Comparison of ENCODE assay signal across 8 cellular contexts in genomic region chr22:28441720-28442263, GRCh38.
DNase-seq lines count a peak whose midpoint lies in the region; ATAC-seq and TF ChIP-seq lines count a peak whose summit lies in the region.

No MANE protein-coding gene starts in this region.

- H3K4me2 ChIP-seq in PC-9 (peak overlapping the region; percentile 78), fibroblast of lung (ENCODE audit: extremely low read depth, insufficient read depth, low read length) (peak overlapping the region; percentile 93), Karpas-422 (ENCODE audit: low read depth, low read length, poor library complexity, severe bottlenecking) (no peak overlapping the region)

- DNase-seq in CD14-positive monocyte (ENCODE audit: low spot score) (no peak), PC-9 (no peak), fibroblast of lung (ENCODE audit: low read depth in 2 of 2) (peak in 1 of 2 donors; percentile 39), Karpas-422 (no peak), DMS 273 treated with DMSO at 0.1 percent for 48 hours (lab: John Stamatoyannopoulos, UW) (no peak)

- H3F3A ChIP-seq in PC-9 (ENCODE audit: insufficient read depth, low read depth): no peaks in the 10 kb centered on the region

- H3K36me3 Mint-ChIP-seq in CD14-positive monocyte: no peaks in the 10 kb centered on the region

- no peak for ATAC-seq in GM18909 (IDR thresholded peaks at IDR 0.05; ENCODE audit: poor library complexity, unreplicated experiment)
- no peak for ATAC-seq in GM21390 (IDR thresholded peaks at IDR 0.05; ENCODE audit: unreplicated experiment)

- CTCF ChIA-PET in PC-9 (lab: Charles Lee): interaction anchor here (0.7 kb wide), 1 partner anchor 1112 kb away, joined by 6 read pairs; the partner anchor contains the start of gene THOC5

- no peak overlapping the region for H3K27ac ChIP-seq in PC-9
- peak overlapping the region; percentile 66 for H3K27ac ChIP-seq in fibroblast of lung (ENCODE audit: insufficient read depth, low read length)
- H3K27ac ChIP-seq in neutrophil: no peak overlapping the region
- H3K27ac ChIP-seq in Karpas-422 (ENCODE audit: low read length): no peak overlapping the region

- POLR2A ChIA-PET in PC-9 (lab: Charles Lee; ENCODE audit: unreplicated experiment): interaction anchor here (0.6 kb wide), 1 partner anchor 72 kb away, joined by 3 read pairs; no protein-coding TSS in a partner anchor

- peak overlapping the region; percentile 83 to 95 for H3K4me3 Mint-ChIP-seq in CD14-positive monocyte

- H3K79me2 ChIP-seq in PC-9 (ENCODE audit: low read depth) (no peaks in the 10 kb centered on the region), fibroblast of lung (ENCODE audit: control insufficient read depth, insufficient read depth, low read length) (no peaks in the 10 kb centered on the region), Karpas-422 (ENCODE audit: low read length) (no peaks in the 10 kb centered on the region)

- 0 out of 2 replicates have a peak, but pooled peaks cover 4% of the 10 kb centered on the region for H3K4me1 ChIP-seq in PC-9 (replicated peaks; ENCODE audit: insufficient read depth)
- peaks cover 20% of the 10 kb centered on the region for H3K4me1 ChIP-seq in fibroblast of lung (ENCODE audit: control insufficient read depth, extremely low read depth, insufficient read depth, low read length)
- H3K4me1 ChIP-seq in neutrophil (ENCODE audit: control insufficient read depth in 1 of 2, insufficient read depth in 1 of 2, low read depth in 1 of 2, low read length in 1 of 2): peaks cover 22 to 28% of the 10 kb centered on the region in 2 experiments
- H3K4me1 ChIP-seq in Karpas-422 (ENCODE audit: low read length): 0 out of 2 replicates have a peak, but pooled peaks cover 3% of the 10 kb centered on the region

- H2AFZ ChIP-seq in PC-9 (peak overlapping the region; percentile 89), fibroblast of lung (ENCODE audit: low read length) (peak overlapping the region; percentile 67), Karpas-422 (ENCODE audit: low read length) (no peak overlapping the region)

- BruUV-seq in PC-9 (replicated peaks; lab: Mats Ljungman, UMichigan): no TSS peak

- H3K9ac ChIP-seq in fibroblast of lung (ENCODE audit: insufficient read depth, low read length): peak overlapping the region; percentile 53
- H3K9ac ChIP-seq in Karpas-422 (ENCODE audit: low read length): no peak overlapping the region

- H3K4me3 ChIP-seq in PC-9 (peak overlapping the region; percentile 59; the same call in 1 of the 2 replicates), fibroblast of lung (replicated peaks in 1 of 4; ENCODE audit: control extremely low read depth in 1 of 4, insufficient read depth in 1 of 4, low read depth in 3 of 4, low read length in 4 of 4) (peak overlapping the region; percentile 46 to 71 (median 61)), neutrophil (ENCODE audit: low read depth in 1 of 2, low read length in 1 of 2) (peak overlapping the region; percentile 45 to 49), Karpas-422 (ENCODE audit: low read length) (no peak overlapping the region)

- H3K27me3 Mint-ChIP-seq in CD14-positive monocyte (ENCODE audit: low read depth in 3 of 3): peaks cover 0 to 10% (median 5%) of the 10 kb centered on the region in 3 donors

- no peaks in the 10 kb centered on the region for H3K9me2 ChIP-seq in PC-9 (ENCODE audit: insufficient read depth)
- H3K9me2 ChIP-seq in Karpas-422 (replicated peaks; ENCODE audit: insufficient read depth, low read length): no peaks in the 10 kb centered on the region

- TF ChIP-seq CTCF in CD14-positive monocyte (IDR thresholded peaks at IDR 0.05): no peak
- no peak for TF ChIP-seq CTCF in PC-9 (conservative IDR thresholded peaks at IDR 0.05)
- no peak for TF ChIP-seq CTCF in fibroblast of lung (conservative IDR thresholded peaks at IDR 0.05 in 1 of 2, IDR thresholded peaks at IDR 0.05 in 1 of 2; ENCODE audit: low read depth in 1 of 2, low read length in 2 of 2)
- TF ChIP-seq CTCF in neutrophil (IDR thresholded peaks at IDR 0.05): no peak

- H4K20me1 ChIP-seq in PC-9 (ENCODE audit: insufficient read depth) (no peaks in the 10 kb centered on the region), fibroblast of lung (ENCODE audit: control insufficient read depth, extremely low read depth, insufficient read depth, low read length) (peaks cover 1% of the 10 kb centered on the region), Karpas-422 (ENCODE audit: insufficient read depth, low read depth, low read length) (peaks cover 36% of the 10 kb centered on the region)

- H3K27ac Mint-ChIP-seq in CD14-positive monocyte: peak overlapping the region in 3 of 7 donors; percentile 15 to 42 (median 36)

- H3K9me3 Mint-ChIP-seq in CD14-positive monocyte: no peaks in the 10 kb centered on the region

- peaks cover 29% of the 10 kb centered on the region for H3K4me1 Mint-ChIP-seq in CD14-positive monocyte

- H3K36me3 ChIP-seq in PC-9 (ENCODE audit: low read depth) (no peaks in the 10 kb centered on the region), fibroblast of lung (ENCODE audit: control insufficient read depth, insufficient read depth, low read length) (no peaks in the 10 kb centered on the region), neutrophil (no peaks in the 10 kb centered on the region), Karpas-422 (ENCODE audit: insufficient read depth, low read length) (no peaks in the 10 kb centered on the region)

- intact Hi-C loops in CD14-positive monocyte (cut with micrococcal nuclease) (no loop called here), PC-9 (cut with micrococcal nuclease; ENCODE audit: unreplicated experiment) (loop anchor here (2.0 to 10.0 kb wide), 3 partner anchors 143 to 419 kb away; no protein-coding TSS in a partner anchor)

- H3K27me3 ChIP-seq in PC-9 (ENCODE audit: insufficient read depth, low read depth): no peaks in the 10 kb centered on the region
- no peaks in the 10 kb centered on the region for H3K27me3 ChIP-seq in fibroblast of lung (ENCODE audit: control insufficient read depth, insufficient read depth, low read length)
- H3K27me3 ChIP-seq in neutrophil: peaks cover 3% of the 10 kb centered on the region
- H3K27me3 ChIP-seq in Karpas-422 (ENCODE audit: low read length): no peaks in the 10 kb centered on the region

- H3K9me3 ChIP-seq in PC-9 (ENCODE audit: insufficient read depth, low read depth): no peaks in the 10 kb centered on the region
- no peaks in the 10 kb centered on the region for H3K9me3 ChIP-seq in fibroblast of lung (ENCODE audit: control insufficient read depth, insufficient read depth, low read depth, low read length)
- H3K9me3 ChIP-seq in neutrophil: no peaks in the 10 kb centered on the region
- no peaks in the 10 kb centered on the region for H3K9me3 ChIP-seq in Karpas-422 (ENCODE audit: low read length)
